In genomic region chr6:125904871-125905270, GRCh38 we compare ENCODE assay signal across 1 cellular context.
TF ChIP-seq lines count a peak whose summit lies in the region.

No MANE protein-coding gene starts in this region.

TF ChIP-seq in WTC11, 78 proteins besides CTCF, POLR2A, EP300 and RAD21 (continued from another document):
- no peak for TF ChIP-seq HMGXB4 (CRISPR knock-in tag; IDR thresholded peaks at IDR 0.05)
- TF ChIP-seq ZSCAN18 (CRISPR knock-in tag; IDR thresholded peaks at IDR 0.05), result no peak
TF ChIP-seq in WTC11: peak in this region for 0.
